Comparison of ENCODE assay signal across 18 cellular contexts in the genomic region with DNA sequence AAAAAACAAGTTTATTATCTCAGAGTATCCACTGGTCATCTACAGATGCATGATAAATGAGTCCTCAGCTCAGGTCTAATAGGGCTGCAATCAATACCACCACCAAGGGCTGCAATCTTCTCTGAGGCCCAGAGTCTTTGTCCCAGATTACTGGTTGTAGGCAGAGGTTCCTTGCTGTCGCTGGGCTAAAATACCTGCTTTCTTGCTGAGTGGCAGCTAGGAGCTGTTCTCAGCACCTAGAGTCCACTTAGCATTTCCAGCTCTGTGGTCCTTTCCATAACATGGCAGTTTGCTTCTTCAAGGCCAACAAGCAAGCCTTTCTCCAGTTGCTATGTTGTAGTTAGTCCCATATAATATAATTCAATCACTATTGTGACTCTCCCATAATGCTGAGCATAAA.
DNase-seq lines count a peak whose midpoint lies in the region; ATAC-seq and TF ChIP-seq lines count a peak whose summit lies in the region.
"Had no signal": no experiment of that assay in that cellular context is flagged by ENCODE, and none has a peak within 500 bp of the region (broad histone marks: within the 10 kb centered on the region; RNA-seq: fewer than 3 reads in every experiment).

No MANE protein-coding gene starts in this region.

- H3K4ac ChIP-seq in neuronal stem cell (ENCODE audit: low read length) = no peak overlapping the region

- H3K79me2 ChIP-seq in GM23338 (replicated peaks; ENCODE audit: insufficient read depth) (no peaks in the 10 kb centered on the region), neural progenitor cell (ENCODE audit: low read depth) (no peaks in the 10 kb centered on the region)

- H2AFZ ChIP-seq in GM23338 (peak overlapping the region; percentile 28; the same call in 1 of the 2 replicates), neural progenitor cell (replicated peaks) (no peak overlapping the region), neuronal stem cell (ENCODE audit: low read length) (no peak overlapping the region)

- H3K27ac ChIP-seq in GM23338 (ENCODE audit: low read depth) (no peak overlapping the region), neural progenitor cell (no peak overlapping the region), neuronal stem cell (replicated peaks; ENCODE audit: low read length) (no peak overlapping the region), colonic mucosa (no peak overlapping the region)
- H3K27ac ChIP-seq: A549 had no signal

- H3K4me1 Mint-ChIP-seq in GM23338 = no peaks in the 10 kb centered on the region
- no peaks in the 10 kb centered on the region for H3K4me1 Mint-ChIP-seq in WTC11
- no peaks in the 10 kb centered on the region for H3K4me1 Mint-ChIP-seq in neural progenitor cell
- H3K4me1 Mint-ChIP-seq: CD4-positive, alpha-beta memory T cell had no signal

- no peak overlapping the region for H2BK120ac ChIP-seq in neuronal stem cell (ENCODE audit: low read depth, low read length)

- H3K27me3 Mint-ChIP-seq in GM23338 (ENCODE audit: insufficient read depth, low read depth, poor library complexity) (no peaks in the 10 kb centered on the region), WTC11 (ENCODE audit: low read depth) (no peaks in the 10 kb centered on the region), neural progenitor cell (ENCODE audit: insufficient read depth, low read depth) (no peaks in the 10 kb centered on the region)
- H3K27me3 Mint-ChIP-seq: CD4-positive, alpha-beta memory T cell had no signal

- H2BK12ac ChIP-seq in neuronal stem cell (ENCODE audit: low read length) = no peak overlapping the region

- H2BK15ac ChIP-seq in neuronal stem cell (ENCODE audit: low read length) = no peak overlapping the region

- no peaks in the 10 kb centered on the region for H3K27me3 ChIP-seq in GM23338 (ENCODE audit: insufficient read depth)
- no peaks in the 10 kb centered on the region for H3K27me3 ChIP-seq in neural progenitor cell
- H3K27me3 ChIP-seq in neuronal stem cell (ENCODE audit: control insufficient read depth in 3 of 3, insufficient read depth in 3 of 3, low read depth in 1 of 3, low read length in 3 of 3) = no peaks in the 10 kb centered on the region
- H3K27me3 ChIP-seq in colonic mucosa = no peaks in the 10 kb centered on the region

- no CpG with 5 or more reads among the region's 1 CpG for WGBS in neuronal stem cell (ENCODE audit: extremely low coverage in 2 of 2, insufficient read length in 2 of 2, insufficient replicate concordance in 1 of 2), 2 donors

- H3K4me2 ChIP-seq in GM23338 (no peak overlapping the region), neural progenitor cell (no peak overlapping the region), neuronal stem cell (ENCODE audit: insufficient read depth, low read length, poor library complexity, severe bottlenecking) (no peak overlapping the region)
- H3K4me2 ChIP-seq: A549 had no signal

- POLR2A ChIA-PET in WTC11 (lab: Charles Lee) = no interaction called here

- H3K9me3 ChIP-seq in neural progenitor cell (ENCODE audit: low read depth) (no peaks in the 10 kb centered on the region), neuronal stem cell (replicated peaks in 1 of 2; ENCODE audit: control insufficient read depth in 2 of 2, insufficient read depth in 1 of 2, low read depth in 1 of 2, low read length in 2 of 2) (no peaks in the 10 kb centered on the region), colonic mucosa (no peaks in the 10 kb centered on the region)
- H3K9me3 ChIP-seq: A549 had no signal

- H3K9ac ChIP-seq in neural progenitor cell (no peak overlapping the region), neuronal stem cell (ENCODE audit: low read depth, low read length, poor library complexity) (no peak overlapping the region), colonic mucosa (ENCODE audit: low read depth in 2 of 2, low read length in 2 of 2) (no peak overlapping the region)

- H3F3A ChIP-seq in GM23338 (replicated peaks; ENCODE audit: low read depth) (no peaks in the 10 kb centered on the region), neural progenitor cell (ENCODE audit: low read depth) (no peaks in the 10 kb centered on the region)

- H3K4me3 Mint-ChIP-seq in GM23338 (no peak overlapping the region), WTC11 (no peak overlapping the region), neural progenitor cell (no peak overlapping the region)
- H3K4me3 Mint-ChIP-seq: CD4-positive, alpha-beta memory T cell had no signal

- intact Hi-C loops in colonic mucosa (cut with DNase I) = no loop called here

- H3K4me1 ChIP-seq in GM23338 (ENCODE audit: insufficient read depth) = no peaks in the 10 kb centered on the region
- H3K4me1 ChIP-seq in neural progenitor cell = no peaks in the 10 kb centered on the region
- no peaks in the 10 kb centered on the region for H3K4me1 ChIP-seq in neuronal stem cell (ENCODE audit: control insufficient read depth in 2 of 2, insufficient read depth in 1 of 2, low read depth in 1 of 2, low read length in 2 of 2)
- no peaks in the 10 kb centered on the region for H3K4me1 ChIP-seq in colonic mucosa
- H3K4me1 ChIP-seq: A549 had no signal

- CTCF ChIA-PET in WTC11 (lab: Charles Lee) = no interaction called here

- H3K4me3 ChIP-seq in GM23338 (no peak overlapping the region), neural progenitor cell (no peak overlapping the region), neuronal stem cell (ENCODE audit: low read length in 2 of 2) (no peak overlapping the region), colonic mucosa (no peak overlapping the region)
- H3K4me3 ChIP-seq: A549 had no signal

- no peak overlapping the region for H2AK5ac ChIP-seq in neuronal stem cell (ENCODE audit: low read depth, low read length)

- no peak overlapping the region for H4K8ac ChIP-seq in neuronal stem cell (ENCODE audit: low read depth, low read length)

- H4K20me1 ChIP-seq in GM23338 (replicated peaks; ENCODE audit: insufficient read depth) = no peaks in the 10 kb centered on the region
- no peaks in the 10 kb centered on the region for H4K20me1 ChIP-seq in neural progenitor cell (ENCODE audit: low read depth)

- no peaks in the 10 kb centered on the region for H3K36me3 ChIP-seq in GM23338 (ENCODE audit: insufficient read depth)
- H3K36me3 ChIP-seq in neural progenitor cell = no peaks in the 10 kb centered on the region
- H3K36me3 ChIP-seq in neuronal stem cell (replicated peaks in 1 of 2; ENCODE audit: control insufficient read depth in 2 of 2, insufficient read depth in 2 of 2, low read length in 2 of 2) = no peaks in the 10 kb centered on the region
- no peaks in the 10 kb centered on the region for H3K36me3 ChIP-seq in colonic mucosa

- H3K18ac ChIP-seq in neuronal stem cell (ENCODE audit: low read length) = no peak overlapping the region

- no peaks in the 10 kb centered on the region for H3K79me1 ChIP-seq in neuronal stem cell (ENCODE audit: low read depth, low read length)

- DNase-seq in GM23338 (ENCODE audit: low spot score) = peak; percentile 18
- no peak for DNase-seq in WTC11 (ENCODE audit: low spot score)
- peak; percentile 10 for DNase-seq in iPS-NIHi11 (ENCODE audit: low spot score)
- peak; percentile 31 for DNase-seq in neural progenitor cell (ENCODE audit: low spot score)
- DNase-seq in neuronal stem cell (ENCODE audit: low spot score) = no peak
- no peak for DNase-seq in colonic mucosa
- no peak for DNase-seq in cerebellum (ENCODE audit: low spot score)
- DNase-seq: 8988T; ACHN; C1 segment of cervical spinal cord; Calu3; CD4-positive, alpha-beta memory T cell; COR-L47; DMS53; DMS79 treated with DMSO at 0.1 percent for 48 hours; H7; HCEC 1CT had no signal

- ATAC-seq in GM23338 (peak; percentile 72), WTC11 (peak; percentile 60)
- ATAC-seq: A549 had no signal

- no peak for TF ChIP-seq CTCF in GM23338 (conservative IDR thresholded peaks at IDR 0.05; ENCODE audit: low read depth in 2 of 2)
- no peak for TF ChIP-seq CTCF in WTC11 (IDR thresholded peaks at IDR 0.05)
- no peak for TF ChIP-seq CTCF in neural progenitor cell (IDR thresholded peaks at IDR 0.05)
- TF ChIP-seq CTCF in colonic mucosa (IDR thresholded peaks at IDR 0.05) = no peak

- H3K9me3 Mint-ChIP-seq in GM23338 = no peaks in the 10 kb centered on the region; the same call in 2 of the 3 replicates
- H3K9me3 Mint-ChIP-seq in WTC11 = no peaks in the 10 kb centered on the region
- no peaks in the 10 kb centered on the region for H3K9me3 Mint-ChIP-seq in neural progenitor cell

- H2BK5ac ChIP-seq in neuronal stem cell (ENCODE audit: low read length) = no peak overlapping the region

- H4K91ac ChIP-seq in neuronal stem cell (ENCODE audit: low read depth, low read length, poor library complexity) = no peak overlapping the region

- H3K36me3 Mint-ChIP-seq in GM23338 (ENCODE audit: low read depth) (peaks cover 3% of the 10 kb centered on the region; the same call in 1 of the 3 replicates), WTC11 (no peaks in the 10 kb centered on the region), neural progenitor cell (no peaks in the 10 kb centered on the region)
- H3K36me3 Mint-ChIP-seq: CD4-positive, alpha-beta memory T cell had no signal

- no peak overlapping the region for H3K23ac ChIP-seq in neuronal stem cell (ENCODE audit: low read depth, low read length, poor library complexity)

- H3K27ac Mint-ChIP-seq in GM23338 (no peak overlapping the region), WTC11 (no peak overlapping the region), neural progenitor cell (no peak overlapping the region)
- H3K27ac Mint-ChIP-seq: CD4-positive, alpha-beta memory T cell had no signal

- no peak overlapping the region for H3K14ac ChIP-seq in neuronal stem cell (ENCODE audit: low read length)

- H3K9me2 ChIP-seq in GM23338 (ENCODE audit: insufficient read depth) = no peaks in the 10 kb centered on the region; the same call in 1 of the 2 replicates

TF ChIP-seq in GM23338, 12 proteins besides CTCF, POLR2A, EP300 and RAD21 (continues in another document):
- TF ChIP-seq JUNB (IDR thresholded peaks at IDR 0.05; ENCODE audit: unreplicated experiment) (no peak), STAT1 (IDR thresholded peaks at IDR 0.05; ENCODE audit: unreplicated experiment) (no peak), EZH2phosphoT487 (IDR thresholded peaks at IDR 0.05; ENCODE audit: unreplicated experiment) (no peak)

TF ChIP-seq in WTC11, 78 proteins besides CTCF, POLR2A, EP300 and RAD21:
- TF ChIP-seq PRRX2 (CRISPR knock-in tag; IDR thresholded peaks at IDR 0.05) (no peak), FOXJ3 (CRISPR knock-in tag; IDR thresholded peaks at IDR 0.05; ENCODE audit: borderline replicate concordance) (no peak), GRHL2 (CRISPR knock-in tag; IDR thresholded peaks at IDR 0.05; ENCODE audit: insufficient replicate concordance, severe bottlenecking) (no peak), GABPB1 (CRISPR knock-in tag; IDR thresholded peaks at IDR 0.05) (no peak), MYBL2 (CRISPR knock-in tag; IDR thresholded peaks at IDR 0.05) (no peak)

Comparison
In these comparisons a context has a peak if more than half of its experiments do, and no peak if none do; other contexts are left out.
1. DNase-seq: peak in GM23338 (single experiment), iPS-NIHi11 (single experiment) and neural progenitor cell (single experiment); none in WTC11 (single experiment), neuronal stem cell (single experiment), colonic mucosa (single experiment) and cerebellum (single experiment).